In genomic region chr5:78719504-78720233, GRCh38 we compare ENCODE assay signal across 29 cellular contexts.
DNase-seq lines count a peak whose midpoint lies in the region; ATAC-seq, FAIRE-seq and TF ChIP-seq lines count a peak whose summit lies in the region.
"Had no signal": no experiment of that assay in that cellular context is flagged by ENCODE, and none has a peak within 500 bp of the region (broad histone marks: within the 10 kb centered on the region; RNA-seq: fewer than 3 reads in every experiment).

No MANE protein-coding gene starts in this region.

- no peak for FAIRE-seq in H1 (lab: Jason Lieb, UNC)
- FAIRE-seq: frontal cortex had no signal

- no peak overlapping the region for H3K4me3 Mint-ChIP-seq in naive B cell
- H3K4me3 Mint-ChIP-seq: activated CD4-positive, alpha-beta T cell treated with anti-CD3 and anti-CD28 coated beads, Interleukin-2, amount 10 ng/mL, durations not matched to agents 7 days and 5 days; activated naive CD4-positive, alpha-beta T cell treated with anti-CD3 and anti-CD28 coated beads, Interleukin-2, amount 50 U/mL, for 24 hours; brain; CD14-positive monocyte had no signal

- no peaks in the 10 kb centered on the region for H3K9me3 Mint-ChIP-seq in naive B cell
- H3K9me3 Mint-ChIP-seq: activated CD4-positive, alpha-beta T cell treated with anti-CD3 and anti-CD28 coated beads, Interleukin-2, amount 10 ng/mL, durations not matched to agents 7 days and 5 days; activated naive CD4-positive, alpha-beta T cell treated with anti-CD3 and anti-CD28 coated beads, Interleukin-2, amount 50 U/mL, for 24 hours; brain had no signal

- no peak overlapping the region for H3K56ac ChIP-seq in H1 (replicated peaks; ENCODE audit: insufficient read length, low read depth, low read length)

- no peak overlapping the region for H4K8ac ChIP-seq in H1 (ENCODE audit: extremely low read depth, insufficient read depth, low read length)

- H2AK5ac ChIP-seq in H1 (ENCODE audit: low read depth, low read length): no peak overlapping the region

- 94% methylated on average over 7 of the region's 8 CpGs; no CpG with 5 or more reads in 1 of the 2 experiments for WGBS in H1 (ENCODE audit: extremely low coverage in 1 of 2, insufficient coverage in 1 of 2, insufficient read length in 1 of 2, insufficient replicate concordance in 2 of 2, low coverage in 1 of 2, low lambda C conversion rate in 2 of 2, missing lambda C conversion rate in 1 of 2), 2 experiments
- 88 to 93% methylated on average over 8 of the region's 8 CpGs for WGBS in thyroid gland, 2 donors

- no peak overlapping the region for H4K91ac ChIP-seq in H1 (replicated peaks; ENCODE audit: insufficient read length, low read length)

- TF ChIP-seq POLR2A in H1 (IDR thresholded peaks at IDR 0.05; ENCODE audit: control extremely low read depth in 1 of 2, low read depth in 2 of 2, low read length in 2 of 2) (no peak), thyroid gland (IDR thresholded peaks at IDR 0.05) (no peak)

- no peaks in the 10 kb centered on the region for H3K9me3 ChIP-seq in H1 (ENCODE audit: insufficient read depth in 2 of 2, low read depth in 1 of 2, low read length in 1 of 2)
- no peaks in the 10 kb centered on the region for H3K9me3 ChIP-seq in thyroid gland
- H3K9me3 ChIP-seq: psoas muscle had no signal

- H3K27ac ChIP-seq in H1 (ENCODE audit: low read depth, low read length) (no peak overlapping the region), thyroid gland (no peak overlapping the region)
- H3K27ac ChIP-seq: 22Rv1, KMS-11 had no signal

- no peak for TF ChIP-seq RAD21 in H1 (IDR thresholded peaks at IDR 0.05 in 1 of 2, conservative IDR thresholded peaks at IDR 0.05 in 1 of 2; ENCODE audit: low read depth in 2 of 2, low read length in 2 of 2)

- peak overlapping the region; percentile 80; the same call in 1 of the 2 replicates for H2BK20ac ChIP-seq in H1 (ENCODE audit: low read length)

- ATAC-seq in naive B cell (ENCODE audit: low read depth in 2 of 2) (no peak), GM18517 (IDR thresholded peaks at IDR 0.05; ENCODE audit: unreplicated experiment) (no peak)

- POLR2A ChIA-PET in H1 (lab: Charles Lee; ENCODE audit: partially characterized antibody): interaction anchor here (1.1 kb wide), 1 partner anchor 71 kb away, joined by 3 read pairs; the partner anchor contains the start of gene LHFPL2

- peaks cover 24 to 64% (median 31%) of the 10 kb centered on the region in 3 donors for H3K4me1 Mint-ChIP-seq in naive B cell
- H3K4me1 Mint-ChIP-seq: activated CD4-positive, alpha-beta T cell treated with anti-CD3 and anti-CD28 coated beads, Interleukin-2, amount 10 ng/mL, durations not matched to agents 7 days and 5 days; activated naive CD4-positive, alpha-beta T cell treated with anti-CD3 and anti-CD28 coated beads, Interleukin-2, amount 50 U/mL, for 24 hours had no signal

- intact Hi-C loops in thyroid gland (cut with DNase I): no loop called here

- no peak overlapping the region for H3K23ac ChIP-seq in H1 (ENCODE audit: insufficient read length)

- CTCF ChIA-PET in H1 (lab: Charles Lee; ENCODE audit: partially characterized antibody): interaction anchor here (1.2 to 1.9 kb wide), 2 partner anchors 41 to 93 kb away, joined by 3 to 6 read pairs; no protein-coding TSS in a partner anchor

- H2BK5ac ChIP-seq in H1 (ENCODE audit: low read depth, low read length): no peak overlapping the region

- no peak for TF ChIP-seq EP300 in H1 (IDR thresholded peaks at IDR 0.05; ENCODE audit: borderline replicate concordance in 1 of 2, low read depth in 2 of 2, low read length in 2 of 2)

- no peak overlapping the region for H3K9ac ChIP-seq in H1 (replicated peaks in 1 of 4; ENCODE audit: extremely low read depth in 1 of 4, low read depth in 3 of 4, low read length in 3 of 4)
- H3K9ac ChIP-seq: KMS-11 had no signal

- no peak overlapping the region for H3K4me2 ChIP-seq in H1 (ENCODE audit: insufficient read depth in 1 of 2, low read depth in 2 of 2, low read length in 2 of 2)
- H3K4me2 ChIP-seq: KMS-11 had no signal

- H2BK12ac ChIP-seq in H1 (ENCODE audit: low read depth, low read length): peak overlapping the region; percentile 39; the same call in 1 of the 2 replicates

- H3K27ac Mint-ChIP-seq in naive B cell: peak overlapping the region in 4 of 6 donors; percentile 22 to 89 (median 56)
- H3K27ac Mint-ChIP-seq: activated CD4-positive, alpha-beta T cell treated with anti-CD3 and anti-CD28 coated beads, Interleukin-2, amount 10 ng/mL, durations not matched to agents 7 days and 5 days; activated naive CD4-positive, alpha-beta T cell treated with anti-CD3 and anti-CD28 coated beads, Interleukin-2, amount 50 U/mL, for 24 hours had no signal

- H3K27me3 ChIP-seq in H1 (replicated peaks in 1 of 4; ENCODE audit: control insufficient read depth in 3 of 4, extremely low read depth in 1 of 4, insufficient read depth in 3 of 4, low read length in 3 of 4): no peaks in the 10 kb centered on the region
- H3K27me3 ChIP-seq in thyroid gland: no peaks in the 10 kb centered on the region
- H3K27me3 ChIP-seq: dorsolateral prefrontal cortex had no signal

- H2BK15ac ChIP-seq in H1 (ENCODE audit: low read length): no peak overlapping the region

- no peak overlapping the region for H2BK120ac ChIP-seq in H1 (replicated peaks; ENCODE audit: low read depth, low read length)

- no peak overlapping the region for H4K5ac ChIP-seq in H1 (ENCODE audit: insufficient read length, low read depth, low read length)

- H3K23me2 ChIP-seq in H1 (ENCODE audit: low read depth, low read length): no peaks in the 10 kb centered on the region

- H3K27me3 Mint-ChIP-seq in naive B cell: no peaks in the 10 kb centered on the region
- H3K27me3 Mint-ChIP-seq: brain had no signal

- H3K18ac ChIP-seq in H1 (ENCODE audit: extremely low read depth, low read length): no peak overlapping the region; the same call in 1 of the 2 replicates

- peak; percentile 40 for DNase-seq in DMS53 (lab: John Stamatoyannopoulos, UW)
- DNase-seq in DMS53 treated with DMSO at 0.1 percent for 48 hours (lab: John Stamatoyannopoulos, UW; ENCODE audit: unreplicated experiment): no peak
- no peak for DNase-seq in H1 (ENCODE audit: low read depth in 1 of 2, low spot score in 2 of 2)
- no peak for DNase-seq in naive B cell
- DNase-seq in thyroid gland: peak; percentile 15 to 18
- no peak for DNase-seq in NCI-H146 (lab: John Stamatoyannopoulos, UW)
- no peak for DNase-seq in Kasumi-1 (lab: John Stamatoyannopoulos, UW)
- DNase-seq: activated CD4-positive, alpha-beta T cell treated with anti-CD3 and anti-CD28 coated beads, Interleukin-2, amount 10 ng/mL, durations not matched to agents 7 days and 5 days; amniotic stem cell; cerebellar nuclear complex; DMS79 treated with DMSO at 0.1 percent for 48 hours; GDM1; GOT3; kidney glomerular epithelial cell; NCI-H1417 treated with DMSO at 0.1 percent for 48 hours; NCI-H2107; NCI-H748 treated with DMSO at 0.1 percent for 48 hours; nucleus accumbens; psoas muscle; stimulated activated CD4-positive, alpha-beta T cell treated with anti-CD3 and anti-CD28 coated beads, Interleukin-4, amount 100 ng/mL, for 4 hours; T-helper 9 cell had no signal

- peak overlapping the region; percentile 71 for H3K4ac ChIP-seq in H1 (replicated peaks; ENCODE audit: insufficient read length, low read depth, low read length)

- 0 out of 2 replicates have a peak overlapping the region, but pooled peaks have one; percentile 44 for H2AFZ ChIP-seq in H1 (ENCODE audit: low read length)

- H3K36me3 ChIP-seq in H1 (ENCODE audit: control insufficient read depth in 2 of 4, insufficient read depth in 4 of 4, low read length in 3 of 4) (no peaks in the 10 kb centered on the region), thyroid gland (no peaks in the 10 kb centered on the region)

- H3K4me3 ChIP-seq in H1 (ENCODE audit: extremely low read depth in 1 of 4, insufficient read depth in 2 of 4, low read depth in 3 of 4, low read length in 4 of 4): no peak overlapping the region
- H3K4me3 ChIP-seq in thyroid gland (replicated peaks in 1 of 3): no peak overlapping the region
- H3K4me3 ChIP-seq: dorsolateral prefrontal cortex, psoas muscle had no signal

- peak overlapping the region; percentile 38 for H3K14ac ChIP-seq in H1 (ENCODE audit: insufficient read length)

- peaks cover 0 to 4% (median 2%) of the 10 kb centered on the region in 4 experiments; a peak in 4 of 7 replicates for H3K4me1 ChIP-seq in H1 (replicated peaks in 1 of 4; ENCODE audit: control insufficient read depth in 3 of 4, insufficient read depth in 4 of 4, low read length in 3 of 4)
- peaks cover 12 to 17% of the 10 kb centered on the region in 2 donors for H3K4me1 ChIP-seq in thyroid gland

- no peak for TF ChIP-seq CTCF in H1 (IDR thresholded peaks at IDR 0.05; ENCODE audit: control extremely low read depth in 1 of 3, insufficient read depth in 1 of 3, low read depth in 1 of 3, low read length in 3 of 3)
- no peak for TF ChIP-seq CTCF in thyroid gland (IDR thresholded peaks at IDR 0.05)

- H3K79me1 ChIP-seq in H1 (ENCODE audit: low read depth, low read length): no peaks in the 10 kb centered on the region

- H4K20me1 ChIP-seq in H1 (replicated peaks in 1 of 2; ENCODE audit: control insufficient read depth in 1 of 2, insufficient read depth in 2 of 2, low read length in 2 of 2): no peaks in the 10 kb centered on the region

- H3K79me2 ChIP-seq in H1 (ENCODE audit: control insufficient read depth in 1 of 2, insufficient read depth in 2 of 2, low read length in 2 of 2): no peaks in the 10 kb centered on the region

- no peaks in the 10 kb centered on the region for H3K36me3 Mint-ChIP-seq in naive B cell
- H3K36me3 Mint-ChIP-seq: activated naive CD4-positive, alpha-beta T cell treated with anti-CD3 and anti-CD28 coated beads, Interleukin-2, amount 50 U/mL, for 24 hours; brain; CD14-positive monocyte had no signal

TF ChIP-seq in H1, 55 proteins besides CTCF, POLR2A, EP300 and RAD21:
- TF ChIP-seq CBX5 (IDR thresholded peaks at IDR 0.05; ENCODE audit: low read depth, low read length): no peak
- TF ChIP-seq MAX (IDR thresholded peaks at IDR 0.05): no peak
- no peak for TF ChIP-seq EGR1 (IDR thresholded peaks at IDR 0.05; ENCODE audit: borderline replicate concordance, low read depth, low read length)
- TF ChIP-seq JUND (IDR thresholded peaks at IDR 0.05; ENCODE audit: low read length): no peak
- no peak for TF ChIP-seq CHD1 (IDR thresholded peaks at IDR 0.05; ENCODE audit: low read depth, low read length)
- no peak for TF ChIP-seq SAP30 (IDR thresholded peaks at IDR 0.05; ENCODE audit: insufficient read depth, insufficient replicate concordance, low read length)
- TF ChIP-seq GTF2F1 (IDR thresholded peaks at IDR 0.05; ENCODE audit: borderline replicate concordance, low read depth, low read length): no peak
- no peak for TF ChIP-seq SUZ12 (IDR thresholded peaks at IDR 0.05; ENCODE audit: low read length)

Comparison
In these comparisons a context has a peak if more than half of its experiments do, and no peak if none do; other contexts are left out.
1. DNase-seq: peak in DMS53 (single experiment) and thyroid gland (2 of 2); none in DMS53 treated with DMSO at 0.1 percent for 48 hours (single experiment), H1 (0 of 2), naive B cell (single experiment), NCI-H146 (single experiment) and Kasumi-1 (0 of 2).